Comparison of ENCODE assay signal across 21 cellular contexts in genomic region chr4:14787221-14787620, GRCh38.
"Had no signal": no experiment of that assay in that cellular context is flagged by ENCODE, and none has a peak within 500 bp of the region (broad histone marks: within the 10 kb centered on the region; RNA-seq: fewer than 3 reads in every experiment).

No MANE protein-coding gene starts in this region.

- H3K9me3 ChIP-seq: SJSA1 had no signal

- H3K4me1 Mint-ChIP-seq: IgD-negative memory B cell had no signal

- H3K36me3 ChIP-seq: SJSA1 had no signal

- H3K27me3 ChIP-seq: SJSA1 had no signal

- H3K4me3 Mint-ChIP-seq: IgD-negative memory B cell had no signal

- H3K36me3 Mint-ChIP-seq: IgD-negative memory B cell had no signal

- ATAC-seq: K562 had no signal

- H3K9ac ChIP-seq: KMS-11 had no signal

- DNase-seq: Kasumi-1, NCI-H1048, NCI-H1105, NCI-H1417, NCI-H1436 treated with DMSO at 0.1 percent for 48 hours, NCI-H1694, NCI-H187 treated with DMSO at 0.1 percent for 48 hours, NCI-H2029 treated with DMSO at 0.1 percent for 48 hours, NCI-H2227 treated with DMSO at 0.1 percent for 48 hours, NCI-H526 treated with DMSO at 0.1 percent for 48 hours, NCI-H748 treated with DMSO at 0.1 percent for 48 hours, Right ventricle myocardium superior, SIG-M5, SW 1271 had no signal

- H3K4me2 ChIP-seq: KMS-11 had no signal

- H3K4me1 ChIP-seq: SJSA1 had no signal

- H3K4me3 ChIP-seq: K562, SJSA1, SK-N-MC had no signal

- H3K27ac Mint-ChIP-seq: IgD-negative memory B cell had no signal

- FAIRE-seq: HTR-8/SVneo had no signal

- H3K27ac ChIP-seq: HL-60, KMS-11, SJSA1, SK-N-MC had no signal
